17 cellular contexts compared by ENCODE assay signal in the genomic region with DNA sequence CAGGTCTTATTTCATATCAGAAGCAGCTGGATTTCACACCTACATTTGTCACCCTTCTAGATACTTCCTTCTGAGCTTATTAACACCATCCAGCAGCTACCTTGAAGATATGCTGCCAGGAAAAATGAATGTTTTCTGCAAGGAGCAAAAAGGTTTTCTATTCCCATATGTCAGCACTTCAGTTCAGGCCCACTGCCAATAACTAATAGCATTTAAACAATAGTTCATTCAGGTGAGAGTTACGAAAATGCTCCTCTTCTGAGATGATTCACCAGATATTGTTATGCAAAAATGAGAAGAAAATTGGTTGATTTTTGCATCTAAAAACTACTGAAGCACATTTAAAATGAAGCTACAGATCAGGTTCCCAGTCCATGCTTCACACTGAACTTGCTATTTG. TPM values are rescaled to one million over a fixed set of nuclear protein-coding genes. Genes with fewer than 3 reads are reported as not detected.
DNase-seq lines count a peak whose midpoint lies in the region; ATAC-seq, FAIRE-seq and TF ChIP-seq lines count a peak whose summit lies in the region.
"Had no signal": no experiment of that assay in that cellular context is flagged by ENCODE, and none has a peak within 500 bp of the region (broad histone marks: within the 10 kb centered on the region; RNA-seq: fewer than 3 reads in every experiment).

No MANE protein-coding gene starts in this region.

- no peaks in the 10 kb centered on the region for H3K27me3 ChIP-seq in GM23338 (ENCODE audit: insufficient read depth)
- H3K27me3 ChIP-seq in keratinocyte (ENCODE audit: control insufficient read depth, extremely low read depth, insufficient read depth, low read length), result no peaks in the 10 kb centered on the region
- no peaks in the 10 kb centered on the region for H3K27me3 ChIP-seq in A673 (replicated peaks; ENCODE audit: insufficient read depth, low read depth, low read length, poor library complexity)
- no peaks in the 10 kb centered on the region for H3K27me3 ChIP-seq in lower lobe of right lung (ENCODE audit: low read depth)

- FAIRE-seq in keratinocyte (lab: Jason Lieb, UNC), result peak; percentile 26
- FAIRE-seq: HTR-8/SVneo had no signal

- peaks cover 12% of the 10 kb centered on the region for H3K4me1 ChIP-seq in GM23338 (ENCODE audit: insufficient read depth)
- no peaks in the 10 kb centered on the region for H3K4me1 ChIP-seq in keratinocyte (ENCODE audit: control insufficient read depth, extremely low read depth, insufficient read depth, low read length)
- no peaks in the 10 kb centered on the region for H3K4me1 ChIP-seq in A673 (ENCODE audit: insufficient read depth, low read length, poor library complexity, severe bottlenecking)
- no peaks in the 10 kb centered on the region for H3K4me1 ChIP-seq in lower lobe of right lung
- H3K4me1 ChIP-seq: HAP-1 had no signal

- H3K9me3 Mint-ChIP-seq in GM23338, result peaks cover 5% of the 10 kb centered on the region; the same call in 2 of the 3 replicates

- H3K4me2 ChIP-seq in GM23338 (peak overlapping the region; percentile 66), keratinocyte (ENCODE audit: control insufficient read depth, extremely low read depth, insufficient read depth, low read depth, low read length) (no peak overlapping the region)

- no peaks in the 10 kb centered on the region for H3K27me3 Mint-ChIP-seq in GM23338 (ENCODE audit: insufficient read depth, low read depth, poor library complexity)
- H3K27me3 Mint-ChIP-seq: CD8-positive, alpha-beta memory T cell had no signal

- H3K9me3 ChIP-seq in keratinocyte (ENCODE audit: control insufficient read depth, low read depth, low read length) (no peaks in the 10 kb centered on the region), A673 (ENCODE audit: low read depth, low read length, poor library complexity, severe bottlenecking) (no peaks in the 10 kb centered on the region), lower lobe of right lung (no peaks in the 10 kb centered on the region)
- H3K9me3 ChIP-seq: HAP-1 had no signal

- ATAC-seq in GM23338 (no peak), lower lobe of right lung (no peak)

- no peaks in the 10 kb centered on the region for H3K9me1 ChIP-seq in keratinocyte (ENCODE audit: control insufficient read depth, extremely low read depth, insufficient read depth, low read length)

- dilution Hi-C loops in keratinocyte (cut with MboI; ENCODE audit: extremely low pct_ligation_motif_present, low sequenced_read_pairs), result no loop called here

- TF ChIP-seq CTCF in GM23338 (conservative IDR thresholded peaks at IDR 0.05; ENCODE audit: low read depth in 2 of 2), result no peak
- TF ChIP-seq CTCF in keratinocyte (optimal IDR thresholded peaks at IDR 0.05 in 1 of 3, IDR thresholded peaks at IDR 0.05 in 1 of 3, conservative IDR thresholded peaks at IDR 0.05 in 1 of 3; ENCODE audit: extremely low read depth in 1 of 3, insufficient read depth in 2 of 3, low read length in 3 of 3), result no peak
- TF ChIP-seq CTCF in A673 (conservative IDR thresholded peaks at IDR 0.05; ENCODE audit: low read depth, low read length), result no peak
- TF ChIP-seq CTCF in lower lobe of right lung (IDR thresholded peaks at IDR 0.05), result no peak

- no peaks in the 10 kb centered on the region for H3K9me2 ChIP-seq in GM23338 (ENCODE audit: insufficient read depth)

- BruUV-seq in A673 (replicated peaks; lab: Mats Ljungman, UMichigan), result no TSS peak

- POLR2A ChIA-PET in A673 (lab: Charles Lee; ENCODE audit: low non-redundant PET), result no interaction called here

- no peaks in the 10 kb centered on the region for H3K79me2 ChIP-seq in GM23338 (replicated peaks; ENCODE audit: insufficient read depth)
- no peaks in the 10 kb centered on the region for H3K79me2 ChIP-seq in keratinocyte (ENCODE audit: control insufficient read depth, insufficient read depth, low read length)

- H3K27ac Mint-ChIP-seq in GM23338, result no peak overlapping the region
- H3K27ac Mint-ChIP-seq: CD8-positive, alpha-beta memory T cell had no signal

- H3F3A ChIP-seq in GM23338 (replicated peaks; ENCODE audit: low read depth), result no peaks in the 10 kb centered on the region

- H3K4me3 ChIP-seq in GM23338, result no peak overlapping the region
- no peak overlapping the region for H3K4me3 ChIP-seq in keratinocyte (ENCODE audit: control insufficient read depth in 2 of 3, extremely low read depth in 1 of 3, insufficient read depth in 2 of 3, low read depth in 1 of 3, low read length in 3 of 3)
- H3K4me3 ChIP-seq in A673 (ENCODE audit: low read depth, low read length, poor library complexity, severe bottlenecking), result no peak overlapping the region
- no peak overlapping the region for H3K4me3 ChIP-seq in lower lobe of right lung
- H3K4me3 ChIP-seq: HAP-1 had no signal

- H3K9ac ChIP-seq in keratinocyte (ENCODE audit: control insufficient read depth, extremely low read depth, insufficient read depth, low read length), result no peak overlapping the region

- H3K4me1 Mint-ChIP-seq in GM23338, result peaks cover 14% of the 10 kb centered on the region
- H3K4me1 Mint-ChIP-seq: CD8-positive, alpha-beta memory T cell had no signal

- H3K4me3 Mint-ChIP-seq in GM23338, result no peak overlapping the region
- H3K4me3 Mint-ChIP-seq: CD8-positive, alpha-beta memory T cell had no signal

- CTCF ChIA-PET in A673 (lab: Charles Lee), result no interaction called here

- no peaks in the 10 kb centered on the region for H3K36me3 ChIP-seq in GM23338 (ENCODE audit: insufficient read depth)
- H3K36me3 ChIP-seq in keratinocyte (ENCODE audit: control insufficient read depth in 2 of 2, extremely low read depth in 1 of 2, insufficient read depth in 2 of 2, low read length in 2 of 2), result no peaks in the 10 kb centered on the region
- no peaks in the 10 kb centered on the region for H3K36me3 ChIP-seq in A673 (ENCODE audit: insufficient read depth, low read length, poor library complexity, severe bottlenecking)
- H3K36me3 ChIP-seq in lower lobe of right lung, result no peaks in the 10 kb centered on the region
- H3K36me3 ChIP-seq: HAP-1 had no signal

- H2AFZ ChIP-seq in GM23338, result peak overlapping the region; percentile 70; the same call in 1 of the 2 replicates
- no peak overlapping the region for H2AFZ ChIP-seq in keratinocyte (ENCODE audit: control insufficient read depth, low read length)

- intact Hi-C loops in A673 (cut with micrococcal nuclease; ENCODE audit: unreplicated experiment), result no loop called here
- intact Hi-C loops in lower lobe of right lung (cut with DNase I), result no loop called here

- H4K20me1 ChIP-seq in GM23338 (replicated peaks; ENCODE audit: insufficient read depth), result no peaks in the 10 kb centered on the region
- no peaks in the 10 kb centered on the region for H4K20me1 ChIP-seq in keratinocyte (ENCODE audit: control insufficient read depth, extremely low read depth, insufficient read depth, low read length)

- H3K27ac ChIP-seq in GM23338 (ENCODE audit: low read depth) (no peak overlapping the region), keratinocyte (ENCODE audit: control insufficient read depth, insufficient read depth, low read length) (no peak overlapping the region), A673 (ENCODE audit: low read depth, low read length, poor library complexity, severe bottlenecking) (no peak overlapping the region), lower lobe of right lung (no peak overlapping the region)

- no peaks in the 10 kb centered on the region for H3K36me3 Mint-ChIP-seq in GM23338 (ENCODE audit: low read depth)
- H3K36me3 Mint-ChIP-seq: CD8-positive, alpha-beta memory T cell had no signal

- DNase-seq in GM23338 (ENCODE audit: low spot score), result no peak
- DNase-seq in NCI-H1105 treated with DMSO at 0.1 percent for 48 hours (lab: John Stamatoyannopoulos, UW), result peak; percentile 74
- peak; percentile 10 for DNase-seq in NCI-H774 (lab: John Stamatoyannopoulos, UW)
- DNase-seq in keratinocyte (ENCODE audit: low read depth, low spot score), result no peak
- no peak for DNase-seq in A673 (ENCODE audit: low spot score)
- no peak for DNase-seq in lower lobe of right lung
- no peak for DNase-seq in middle frontal gyrus (ENCODE audit: extremely low spot score, low spot score)
- DNase-seq: CD8-positive, alpha-beta memory T cell; EL; NCI-H2029; NCI-H226; OCI-M1; RPMI8226; T-helper 9 cell had no signal

TF ChIP-seq in GM23338, 12 proteins besides CTCF, POLR2A, EP300 and RAD21 (continues in another document):
- TF ChIP-seq STAT1 (IDR thresholded peaks at IDR 0.05; ENCODE audit: unreplicated experiment) (no peak), POLR2AphosphoS5 (IDR thresholded peaks at IDR 0.05; ENCODE audit: low read depth) (no peak), ZNF331 (CRISPR knock-in tag; IDR thresholded peaks at IDR 0.05; ENCODE audit: low read depth) (no peak)
- TF ChIP-seq, protein P1, sequence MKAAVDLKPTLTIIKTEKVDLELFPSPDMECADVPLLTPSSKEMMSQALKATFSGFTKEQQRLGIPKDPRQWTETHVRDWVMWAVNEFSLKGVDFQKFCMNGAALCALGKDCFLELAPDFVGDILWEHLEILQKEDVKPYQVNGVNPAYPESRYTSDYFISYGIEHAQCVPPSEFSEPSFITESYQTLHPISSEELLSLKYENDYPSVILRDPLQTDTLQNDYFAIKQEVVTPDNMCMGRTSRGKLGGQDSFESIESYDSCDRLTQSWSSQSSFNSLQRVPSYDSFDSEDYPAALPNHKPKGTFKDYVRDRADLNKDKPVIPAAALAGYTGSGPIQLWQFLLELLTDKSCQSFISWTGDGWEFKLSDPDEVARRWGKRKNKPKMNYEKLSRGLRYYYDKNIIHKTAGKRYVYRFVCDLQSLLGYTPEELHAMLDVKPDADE (IDR thresholded peaks at IDR 0.05), result no peak

RNA-seq across cellular contexts. Expression of a gene that starts 56.4 kb away (rescaled TPM):
- 0.38 and 1.8 TPM in 2 replicates for total RNA-seq in GM23338 (2014; rRNA removed; shearing (Covaris generic))
- 0.50 and 0.55 TPM in 2 replicates for polyA plus RNA-seq in GM23338 (2016; fragmentation: Nextera tagmentation; extraction: Ambion mirVana)
- polyA plus RNA-seq in keratinocyte, result 2.4 to 4.5 TPM (median 4.4 TPM) in 3 replicates
- polyA plus RNA-seq in keratinocyte (2011; ENCODE audit: low read depth), result 0.62 TPM
- polyA plus RNA-seq in keratinocyte (2011; cell fraction: cytosol; rRNA removed), result 2.3 and 2.9 TPM in 2 replicates
- polyA plus RNA-seq in keratinocyte (2011; cell fraction: nucleus; rRNA removed), result 4.6 and 4.9 TPM in 2 replicates
- polyA plus RNA-seq in keratinocyte (2012; ENCODE audit: low replicate concordance), result 0.75 and 3.7 TPM in 2 replicates
- 2.5 to 7.4 TPM (median 3.5 TPM) in 3 replicates for polyA minus RNA-seq in keratinocyte
- polyA minus RNA-seq in keratinocyte (2011; cell fraction: cytosol; rRNA and poly(A)+ RNA removed), result 4.4 TPM
- 2.0 and 3.2 TPM in 2 replicates for polyA minus RNA-seq in keratinocyte (2011; cell fraction: nucleus; rRNA and poly(A)+ RNA removed)
- 11.1 and 11.8 TPM in 2 replicates for total RNA-seq in A673 (2021)
- total RNA-seq in lower lobe of right lung, result 0.15 TPM
- total RNA-seq: CD8-positive, alpha-beta memory T cell had no signal
- polyA plus RNA-seq: AG04450; CD8-positive, alpha-beta memory T cell had no signal

Comparison
In these comparisons a context has a peak if more than half of its experiments do, and no peak if none do; other contexts are left out.
1. DNase-seq: peak in NCI-H1105 treated with DMSO at 0.1 percent for 48 hours (single experiment) and NCI-H774 (single experiment); none in GM23338 (single experiment), keratinocyte (single experiment), A673 (single experiment), lower lobe of right lung (single experiment) and middle frontal gyrus (single experiment).